8 cellular contexts compared by ENCODE assay signal in genomic region chr15:70093070-70093469, GRCh38. TPM values are rescaled to one million over a fixed set of nuclear protein-coding genes. Genes with fewer than 3 reads are reported as not detected.
DNase-seq lines count a peak whose midpoint lies in the region; ATAC-seq lines count a peak whose summit lies in the region.

No MANE protein-coding gene starts in this region.

- H3K9ac ChIP-seq in HUES6 (ENCODE audit: low read length) = no peak overlapping the region
- H3K9ac ChIP-seq in adipocyte (ENCODE audit: low read length) = no peak overlapping the region

- peaks cover 16% of the 10 kb centered on the region; the same call in 1 of the 2 replicates for H3K36me3 ChIP-seq in ACC112 (ENCODE audit: insufficient read depth, low read length)
- peaks cover 53% of the 10 kb centered on the region for H3K36me3 ChIP-seq in HUES6 (ENCODE audit: control insufficient read depth, insufficient read depth, low read length)
- peaks cover 22% of the 10 kb centered on the region for H3K36me3 ChIP-seq in adipocyte (ENCODE audit: control insufficient read depth, insufficient read depth, low read length, severe bottlenecking)

- H3K4me3 ChIP-seq in ACC112 (ENCODE audit: low read depth, low read length) = peak overlapping the region; percentile 50
- peak overlapping the region; percentile 91 for H3K4me3 ChIP-seq in HUES6 (ENCODE audit: low read depth, low read length)
- H3K4me3 ChIP-seq in adipocyte (ENCODE audit: low read length) = peak overlapping the region; percentile 96

- no peak overlapping the region for H2AFZ ChIP-seq in ACC112 (ENCODE audit: low read length, unreplicated experiment)

- H3K79me2 ChIP-seq in ACC112 (ENCODE audit: control insufficient read depth, insufficient read depth, low read length, unreplicated experiment) = peaks cover 87% of the 10 kb centered on the region

- ATAC-seq in HG02852 (IDR thresholded peaks at IDR 0.05; ENCODE audit: unreplicated experiment) (no peak), GM19455 (IDR thresholded peaks at IDR 0.05; ENCODE audit: unreplicated experiment) (no peak)

- H3K27me3 ChIP-seq in ACC112 (ENCODE audit: insufficient read depth, low read length) (no peaks in the 10 kb centered on the region), HUES6 (ENCODE audit: control insufficient read depth, insufficient read depth, low read length) (no peaks in the 10 kb centered on the region), adipocyte (replicated peaks; ENCODE audit: control insufficient read depth, insufficient read depth, low read length) (no peaks in the 10 kb centered on the region)

- H3K27ac ChIP-seq in ACC112 (ENCODE audit: low read depth, low read length) (peak overlapping the region; percentile 57), HUES6 (ENCODE audit: low read depth, low read length) (no peak overlapping the region)

- DNase-seq in adipocyte (ENCODE audit: low read depth) (no peak), myocyte (ENCODE audit: low read depth) (peak; percentile 26), GDM1 (lab: John Stamatoyannopoulos, UW) (no peak), OCI-M2 (lab: John Stamatoyannopoulos, UW; ENCODE audit: unreplicated experiment) (no peak)

- H3K4me1 ChIP-seq in ACC112 (ENCODE audit: control insufficient read depth, insufficient read depth, low read length, unreplicated experiment) (peaks cover 55% of the 10 kb centered on the region), HUES6 (ENCODE audit: control insufficient read depth, insufficient read depth, low read length) (peaks cover 70% of the 10 kb centered on the region), adipocyte (ENCODE audit: control insufficient read depth, insufficient read depth, low read length) (peaks cover 60% of the 10 kb centered on the region)

- H3K9me3 ChIP-seq in HUES6 (ENCODE audit: control insufficient read depth, insufficient read depth, low read depth, low read length) (no peaks in the 10 kb centered on the region), adipocyte (ENCODE audit: control insufficient read depth, low read length) (no peaks in the 10 kb centered on the region)

RNA-seq across cellular contexts. Expression of gene TLE3, which starts 4.6 kb away (rescaled TPM):
- total RNA-seq in myocyte = 16.7 and 28.9 TPM in 2 replicates
- 13.5 TPM for polyA plus RNA-seq in myocyte (2012)
